23 cellular contexts compared by ENCODE assay signal in genomic region chr17:20995164-20995872, GRCh38. TPM values are rescaled to one million over a fixed set of nuclear protein-coding genes. Genes with fewer than 3 reads are reported as not detected.
DNase-seq lines count a peak whose midpoint lies in the region; ATAC-seq, FAIRE-seq and TF ChIP-seq lines count a peak whose summit lies in the region.
"Had no signal": no experiment of that assay in that cellular context is flagged by ENCODE, and none has a peak within 500 bp of the region (broad histone marks: within the 10 kb centered on the region; RNA-seq: fewer than 3 reads in every experiment).

No MANE protein-coding gene starts in this region.

- no peaks in the 10 kb centered on the region for H3K9me2 ChIP-seq in SK-N-SH

- H3K9ac ChIP-seq in SK-N-SH (no peak overlapping the region), kidney (ENCODE audit: low read length in 2 of 2) (no peak overlapping the region)

- H3K27ac ChIP-seq in SK-N-SH (ENCODE audit: low read depth in 2 of 2, low read length in 1 of 2): no peak overlapping the region; a peak in 1 of 4 replicates
- no peak overlapping the region for H3K27ac ChIP-seq in kidney (ENCODE audit: low read depth in 2 of 2, low read length in 2 of 2)
- H3K27ac ChIP-seq in transverse colon: no peak overlapping the region
- no peak overlapping the region for H3K27ac ChIP-seq in foreskin keratinocyte

- H3K79me2 ChIP-seq in SK-N-SH (ENCODE audit: insufficient read depth): peaks cover 4% of the 10 kb centered on the region; the same call in 1 of the 2 replicates

- H3K4me3 ChIP-seq in SK-N-SH (ENCODE audit: low read depth in 2 of 2, low read length in 1 of 2): no peak overlapping the region
- no peak overlapping the region for H3K4me3 ChIP-seq in kidney (ENCODE audit: low read length in 2 of 2)
- H3K4me3 ChIP-seq in transverse colon: no peak overlapping the region
- H3K4me3 ChIP-seq: GM23338 had no signal

- H3K9me3 ChIP-seq in SK-N-SH (no peaks in the 10 kb centered on the region), kidney (ENCODE audit: control insufficient read depth in 1 of 2, low read length in 2 of 2) (no peaks in the 10 kb centered on the region), transverse colon (no peaks in the 10 kb centered on the region)

- POLR2A ChIA-PET in SK-N-SH (lab: Yijun Ruan, JAX): no interaction called here

- peaks cover 31% of the 10 kb centered on the region for H4K20me1 ChIP-seq in SK-N-SH (ENCODE audit: insufficient read depth)

- in situ Hi-C loops in transverse colon (cut with MboI; ENCODE audit: low pct_ligation_motif_present in 1 of 4, low pct_unique_long_range_greater_than_20kb in 1 of 4, low sequenced_read_pairs in 3 of 4): no loop called here

- peak; percentile 58 for DNase-seq in activated effector memory CD4-positive, alpha-beta T cell treated with anti-CD3 and anti-CD28 coated beads, Interleukin-2, amount 50 U/mL, for 16 hours
- no peak for DNase-seq in activated effector memory CD4-positive, alpha-beta T cell treated with Interleukin-2 at 50 U/mL for 16 hours
- DNase-seq in SK-N-SH (peak; percentile 22), kidney (peak; percentile 52), transverse colon (peak; percentile 6), foreskin keratinocyte (no peak), NK-92 (lab: John Stamatoyannopoulos, UW; ENCODE audit: unreplicated experiment) (no peak)
- DNase-seq: 8988T; AML-193; C1 segment of cervical spinal cord; Calu3; CD8-positive, alpha-beta memory T cell; DMS153; HCEC 1CT; KG1; NCI-H1105; NCI-H2081; NCI-H2171 treated with DMSO at 0.1 percent for 48 hours; NCI-H446; NCI-H526; Right ventricle myocardium superior had no signal

- H3K4me1 ChIP-seq in SK-N-SH (ENCODE audit: control insufficient read depth in 1 of 2, insufficient read depth in 2 of 2, low read depth in 1 of 2, low read length in 1 of 2) (peaks cover 3 to 19% of the 10 kb centered on the region in 2 experiments; a peak in 1 of 4 replicates), kidney (ENCODE audit: control insufficient read depth in 1 of 2, insufficient read depth in 1 of 2, low read depth in 1 of 2, low read length in 2 of 2) (peaks cover 0 to 12% of the 10 kb centered on the region in 2 donors), transverse colon (peaks cover 0 to 31% (median 8%) of the 10 kb centered on the region in 4 donors), foreskin keratinocyte (no peaks in the 10 kb centered on the region)

- FAIRE-seq in kidney (lab: Jason Lieb, UNC): no peak
- FAIRE-seq: GM12891 had no signal

- no peak for TF ChIP-seq CTCF in SK-N-SH (IDR thresholded peaks at IDR 0.05)
- no peak for TF ChIP-seq CTCF in kidney (IDR thresholded peaks at IDR 0.05; ENCODE audit: borderline replicate concordance, extremely low read depth, insufficient read depth)
- TF ChIP-seq CTCF in transverse colon (IDR thresholded peaks at IDR 0.05): no peak
- TF ChIP-seq CTCF in foreskin keratinocyte (conservative IDR thresholded peaks at IDR 0.05): no peak

- TF ChIP-seq POLR2A in transverse colon (IDR thresholded peaks at IDR 0.05): no peak

- no peak for TF ChIP-seq RAD21 in SK-N-SH (IDR thresholded peaks at IDR 0.05; ENCODE audit: low read length)

- no peak for TF ChIP-seq EP300 in SK-N-SH (IDR thresholded peaks at IDR 0.05; ENCODE audit: borderline replicate concordance in 1 of 2, low read depth in 1 of 2, low read length in 1 of 2)
- no peak for TF ChIP-seq EP300 in transverse colon (IDR thresholded peaks at IDR 0.05; ENCODE audit: low read depth)

- H3K36me3 ChIP-seq in SK-N-SH (replicated peaks in 1 of 2; ENCODE audit: control insufficient read depth in 1 of 2, insufficient read depth in 2 of 2, low read length in 1 of 2): peaks cover 13 to 22% of the 10 kb centered on the region in 2 experiments
- no peaks in the 10 kb centered on the region for H3K36me3 ChIP-seq in kidney (ENCODE audit: control insufficient read depth in 1 of 2, insufficient read depth in 2 of 2, low read length in 2 of 2)
- no peaks in the 10 kb centered on the region for H3K36me3 ChIP-seq in transverse colon

- CTCF ChIA-PET in SK-N-SH (lab: Yijun Ruan, JAX): interaction anchor here (0.9 kb wide), 2 partner anchors 87 to 105 kb away, joined by 3 read pairs; no protein-coding TSS in a partner anchor

- peaks cover 38% of the 10 kb centered on the region for H3F3A ChIP-seq in SK-N-SH (replicated peaks; ENCODE audit: insufficient read depth)

- no peak overlapping the region for H3K4me2 ChIP-seq in SK-N-SH
- H3K4me2 ChIP-seq: GM23338 had no signal

- no peaks in the 10 kb centered on the region for H3K27me3 ChIP-seq in SK-N-SH (ENCODE audit: insufficient read depth)
- H3K27me3 ChIP-seq in transverse colon: no peaks in the 10 kb centered on the region
- no peaks in the 10 kb centered on the region for H3K27me3 ChIP-seq in foreskin keratinocyte

- H2AFZ ChIP-seq in SK-N-SH (ENCODE audit: low read depth): no peak overlapping the region
- H2AFZ ChIP-seq: GM23338 had no signal

- no peak for ATAC-seq in foreskin keratinocyte
- ATAC-seq: GM23338 had no signal

- intact Hi-C loops in kidney (cut with DNase I) (no loop called here), transverse colon (cut with DNase I; ENCODE audit: low total_unique reads) (no loop called here)

- WGBS in SK-N-SH (ENCODE audit: low lambda C conversion rate): 84% methylated on average over 7 of the region's 15 CpGs
- 94% methylated on average over 11 of the region's 15 CpGs; no CpG with 5 or more reads in 1 of the 2 donors for WGBS in transverse colon (ENCODE audit: low coverage in 1 of 2), 2 donors

TF ChIP-seq in SK-N-SH, 30 proteins besides CTCF, POLR2A, EP300 and RAD21:
- no peak for TF ChIP-seq NRF1 (IDR thresholded peaks at IDR 0.05; ENCODE audit: low read depth, low read length)
- no peak for TF ChIP-seq SIN3A (IDR thresholded peaks at IDR 0.05; ENCODE audit: borderline replicate concordance, low read depth, low read length)
- no peak for TF ChIP-seq FOSL2 (IDR thresholded peaks at IDR 0.05; ENCODE audit: borderline replicate concordance, low read depth)
- TF ChIP-seq TEAD4 (IDR thresholded peaks at IDR 0.05; ENCODE audit: borderline replicate concordance, insufficient read depth): no peak
- TF ChIP-seq ELF1 (IDR thresholded peaks at IDR 0.05): no peak
- no peak for TF ChIP-seq RFX5 (IDR thresholded peaks at IDR 0.05; ENCODE audit: low read length)

RNA-seq across cellular contexts. Expression of gene USP22, which starts 47.5 kb away (rescaled TPM):
- polyA plus RNA-seq in SK-N-SH (2012; rRNA removed) (142 and 172 TPM in 2 replicates), kidney (ENCODE audit: insufficient read depth, low read depth, low replicate concordance) (47.8 TPM), foreskin keratinocyte (47.7 and 48.8 TPM in 2 replicates)
- polyA plus RNA-seq in SK-N-SH (2012; cell fraction: cytosol; rRNA removed): 114 and 137 TPM in 2 replicates
- 193 and 215 TPM in 2 replicates for polyA plus RNA-seq in SK-N-SH (2012; cell fraction: nucleus; rRNA removed)
- total RNA-seq in kidney (176 TPM), transverse colon (100 to 1,000 TPM in 2 of 4 donors, 10 to 100 TPM in 2; 95.5 to 123 (median 108) TPM), foreskin keratinocyte (141 and 150 TPM in 2 replicates)

Comparison
In these comparisons a context has a peak if more than half of its experiments do, and no peak if none do; other contexts are left out.
1. DNase-seq: peak in activated effector memory CD4-positive, alpha-beta T cell treated with anti-CD3 and anti-CD28 coated beads, Interleukin-2, amount 50 U/mL, for 16 hours (single experiment), SK-N-SH (single experiment), kidney (single experiment) and transverse colon (single experiment); none in activated effector memory CD4-positive, alpha-beta T cell treated with Interleukin-2 at 50 U/mL for 16 hours (single experiment), foreskin keratinocyte (0 of 2) and NK-92 (single experiment).